In the genomic region with DNA sequence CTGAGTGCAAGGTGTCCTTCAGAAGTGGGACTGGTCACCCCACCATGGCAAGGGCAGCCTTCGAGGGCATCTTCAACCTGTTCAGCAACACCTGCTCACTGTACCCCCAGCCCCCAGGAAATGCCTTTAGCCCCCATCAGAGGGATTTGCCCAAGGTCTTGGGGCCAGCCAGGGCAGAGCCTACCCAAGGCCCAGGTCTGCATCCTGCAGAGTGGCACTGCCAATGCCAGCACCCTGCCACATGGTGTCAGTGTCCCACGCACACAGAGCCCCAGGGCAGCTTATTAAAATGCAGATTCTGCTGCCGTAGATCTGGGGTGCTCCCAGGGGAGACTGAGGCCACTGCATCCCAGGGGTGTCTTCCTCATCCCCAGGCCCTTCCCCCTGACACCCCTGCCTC, we compare ENCODE assay signal across 1 cellular context.
TF ChIP-seq lines count a peak whose summit lies in the region.

No MANE protein-coding gene starts in this region.

TF ChIP-seq in SK-N-SH treated with all-trans-retinoic acid at 6 μM for 48 hours, 23 proteins besides CTCF, POLR2A, EP300 and RAD21 (continued from another document):
- TF ChIP-seq, protein P1, sequence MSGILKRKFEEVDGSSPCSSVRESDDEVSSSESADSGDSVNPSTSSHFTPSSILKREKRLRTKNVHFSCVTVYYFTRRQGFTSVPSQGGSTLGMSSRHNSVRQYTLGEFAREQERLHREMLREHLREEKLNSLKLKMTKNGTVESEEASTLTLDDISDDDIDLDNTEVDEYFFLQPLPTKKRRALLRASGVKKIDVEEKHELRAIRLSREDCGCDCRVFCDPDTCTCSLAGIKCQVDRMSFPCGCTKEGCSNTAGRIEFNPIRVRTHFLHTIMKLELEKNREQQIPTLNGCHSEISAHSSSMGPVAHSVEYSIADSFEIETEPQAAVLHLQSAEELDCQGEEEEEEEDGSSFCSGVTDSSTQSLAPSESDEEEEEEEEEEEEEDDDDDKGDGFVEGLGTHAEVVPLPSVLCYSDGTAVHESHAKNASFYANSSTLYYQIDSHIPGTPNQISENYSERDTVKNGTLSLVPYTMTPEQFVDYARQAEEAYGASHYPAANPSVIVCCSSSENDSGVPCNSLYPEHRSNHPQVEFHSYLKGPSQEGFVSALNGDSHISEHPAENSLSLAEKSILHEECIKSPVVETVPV (CRISPR knock-in tag; IDR thresholded peaks at IDR 0.05): no peak
- TF ChIP-seq TOX (CRISPR knock-in tag; IDR thresholded peaks at IDR 0.05; ENCODE audit: borderline replicate concordance): no peak
